In the genomic region with DNA sequence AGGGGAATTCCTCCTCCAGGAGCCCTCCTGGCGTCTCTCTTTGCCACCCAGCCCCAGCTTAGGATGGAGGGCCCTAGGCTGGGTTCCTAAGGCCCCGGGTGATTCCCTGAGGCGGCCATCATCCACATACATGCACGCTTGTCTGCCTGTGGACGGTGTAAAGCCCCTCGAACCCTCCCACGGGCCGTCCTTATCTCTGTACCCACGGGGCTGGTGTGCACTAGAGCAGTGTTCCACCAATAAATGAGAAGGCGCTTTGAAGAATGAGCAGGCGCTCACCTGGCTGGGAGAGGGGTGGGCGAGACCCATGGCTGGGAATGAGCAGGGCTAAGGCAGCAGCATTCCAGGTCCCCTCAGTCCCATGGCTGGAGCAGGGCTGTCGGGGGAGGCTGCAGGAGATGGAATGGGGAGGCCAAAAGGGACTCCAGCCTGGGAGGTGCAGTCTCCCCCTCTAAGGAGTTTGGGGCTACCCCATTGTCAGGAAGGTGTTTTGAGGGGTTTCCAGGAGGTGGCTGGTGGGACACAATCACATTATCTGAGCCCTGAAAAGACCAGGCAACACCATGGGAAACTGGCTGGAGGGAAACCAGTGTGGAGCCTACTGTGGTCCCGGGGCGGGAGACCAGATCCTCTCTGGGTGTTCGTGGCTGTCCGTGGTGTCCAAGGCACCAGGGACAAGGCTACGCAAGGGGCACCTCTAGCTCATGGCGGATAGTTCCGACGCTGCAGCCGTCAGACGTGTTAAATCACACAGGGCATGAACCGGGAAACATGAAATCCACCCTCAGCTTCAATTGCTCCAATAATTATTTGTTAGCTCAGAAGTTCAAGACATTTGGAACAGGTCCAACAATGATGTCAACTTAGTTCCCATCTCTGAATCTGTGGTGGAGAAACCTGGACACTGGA, we compare ENCODE assay signal across 14 cellular contexts.
DNase-seq lines count a peak whose midpoint lies in the region; ATAC-seq and TF ChIP-seq lines count a peak whose summit lies in the region.
"Had no signal": no experiment of that assay in that cellular context is flagged by ENCODE, and none has a peak within 500 bp of the region (broad histone marks: within the 10 kb centered on the region; RNA-seq: fewer than 3 reads in every experiment).

No MANE protein-coding gene starts in this region.

- peaks cover 7% of the 10 kb centered on the region for H3K36me3 ChIP-seq in BLaER1
- H3K36me3 ChIP-seq in left lung: no peaks in the 10 kb centered on the region

- H4K20me1 ChIP-seq in BLaER1: no peaks in the 10 kb centered on the region

- ATAC-seq in left lung (peak; percentile 18), GM19395 (IDR thresholded peaks at IDR 0.05; ENCODE audit: unreplicated experiment) (no peak), HG02588 (IDR thresholded peaks at IDR 0.05; ENCODE audit: unreplicated experiment) (no peak)

- H3K27me3 ChIP-seq in BLaER1 (no peaks in the 10 kb centered on the region), left lung (no peaks in the 10 kb centered on the region)

- in situ Hi-C loops in ACHN (cut with HindIII; ENCODE audit: low pct_ligation_motif_present, low pct_unique_long_range_greater_than_20kb, low sequenced_read_pairs): no loop called here

- no peak for TF ChIP-seq CTCF in left lung (IDR thresholded peaks at IDR 0.05)

- intact Hi-C loops in left lung (cut with DNase I): no loop called here

- peaks cover 33% of the 10 kb centered on the region for H3K4me1 ChIP-seq in BLaER1
- peaks cover 11 to 28% of the 10 kb centered on the region in 2 donors for H3K4me1 ChIP-seq in left lung
- H3K4me1 ChIP-seq: parathyroid adenoma had no signal

- peak overlapping the region; percentile 82 for H3K4me2 ChIP-seq in BLaER1

- H3K9ac ChIP-seq in BLaER1: no peak overlapping the region
- H3K9ac ChIP-seq: parathyroid adenoma had no signal

- no peaks in the 10 kb centered on the region; the same call in 1 of the 2 replicates for H3K9me3 ChIP-seq in BLaER1
- no peaks in the 10 kb centered on the region for H3K9me3 ChIP-seq in left lung

- H3K4me3 ChIP-seq in BLaER1: no peak overlapping the region
- H3K4me3 ChIP-seq in Jurkat, Clone E6-1 (ENCODE audit: low read length): peak overlapping the region; percentile 22; the same call in 1 of the 2 replicates
- no peak overlapping the region for H3K4me3 ChIP-seq in left lung
- H3K4me3 ChIP-seq: GM12878 had no signal

- no peak overlapping the region for H3K27ac ChIP-seq in BLaER1
- peak overlapping the region in 1 of 2 donors; percentile 71 for H3K27ac ChIP-seq in left lung
- H3K27ac ChIP-seq: HL-60 had no signal

- no peak for DNase-seq in Jurkat, Clone E6-1 (ENCODE audit: low read depth, low spot score)
- DNase-seq in amniotic epithelial cell (ENCODE audit: low read depth) (peak; percentile 40), left lung (peak in 1 of 2 donors; percentile 35), ACHN (no peak)
- DNase-seq in stimulated activated CD4-positive, alpha-beta T cell treated with anti-CD3 and anti-CD28 coated beads, Interleukin-15, amount 100 ng/mL, for 24 hours: no peak
- DNase-seq: activated naive CD8-positive, alpha-beta T cell treated with anti-CD3 and anti-CD28 coated beads, Interleukin-2, amount 50 U/mL, for 24 hours; CD8-positive, alpha-beta T cell; NCI-H187 treated with DMSO at 0.1 percent for 48 hours had no signal
